ENCODE assay signal across 19 cellular contexts in genomic region chrX:150753968-150754367, GRCh38.
"Had no signal": no experiment of that assay in that cellular context is flagged by ENCODE, and none has a peak within 500 bp of the region (broad histone marks: within the 10 kb centered on the region; RNA-seq: fewer than 3 reads in every experiment).

No MANE protein-coding gene starts in this region.

- H3K4me1 Mint-ChIP-seq: activated naive CD4-positive, alpha-beta T cell treated with anti-CD3 and anti-CD28 coated beads, Interleukin-2, amount 10 ng/mL, durations not matched to agents 7 days and 5 days had no signal

- ATAC-seq: activated CD4-positive, CD25-positive, alpha-beta regulatory T cell treated with anti-CD3 and anti-CD28 coated beads, Interleukin-2, amount 50 U/mL, for 24 hours; activated T-cell treated with anti-CD3 and anti-CD28 coated beads, Interleukin-2, amount 50 U/mL, for 72 hours had no signal

- H3K27ac Mint-ChIP-seq: activated naive CD4-positive, alpha-beta T cell treated with anti-CD3 and anti-CD28 coated beads, Interleukin-2, amount 10 ng/mL, durations not matched to agents 7 days and 5 days; activated naive CD8-positive, alpha-beta T cell treated with anti-CD3 and anti-CD28 coated beads for 36 hours; activated T-cell treated with anti-CD3 and anti-CD28 coated beads, Interleukin-2, amount 50 U/mL, for 72 hours; activated T-helper 2 cell treated with anti-CD3 and anti-CD28 coated beads, Interferon-gamma antibody, Interleukin-2, Interleukin-4, amounts not matched to agents 10 μg/mL and 5 μg/mL and 100 μg/mL, durations not matched to agents 14 hours and 24 hours and 36 hours had no signal

- H3K9me3 Mint-ChIP-seq: activated naive CD4-positive, alpha-beta T cell treated with anti-CD3 and anti-CD28 coated beads, Interleukin-2, amount 10 ng/mL, durations not matched to agents 7 days and 5 days; activated naive CD8-positive, alpha-beta T cell treated with anti-CD3 and anti-CD28 coated beads for 36 hours; activated T-cell treated with anti-CD3 and anti-CD28 coated beads, Interleukin-2, amount 50 U/mL, for 72 hours; activated T-helper 2 cell treated with anti-CD3 and anti-CD28 coated beads, Interferon-gamma antibody, Interleukin-2, Interleukin-4, amounts not matched to agents 10 μg/mL and 5 μg/mL and 100 μg/mL, durations not matched to agents 14 hours and 24 hours and 36 hours had no signal

- H3K27me3 Mint-ChIP-seq: activated naive CD4-positive, alpha-beta T cell treated with anti-CD3 and anti-CD28 coated beads, Interleukin-2, amount 10 ng/mL, durations not matched to agents 7 days and 5 days; activated naive CD8-positive, alpha-beta T cell treated with anti-CD3 and anti-CD28 coated beads for 36 hours had no signal

- DNase-seq: activated CD4-positive, alpha-beta T cell treated with anti-CD3 and anti-CD28 coated beads for 48 hours; activated CD4-positive, alpha-beta T cell treated with anti-CD3 and anti-CD28 coated beads, Interleukin-2, amount 50 U/mL, for 4 hours; activated CD8-positive, alpha-beta memory T cell treated with anti-CD3 and anti-CD28 coated beads for 24 hours; activated gamma-delta T cell treated with Interleukin-2 at 50 U/mL for 16 hours; activated naive CD4-positive, alpha-beta T cell treated with anti-CD3 and anti-CD28 coated beads, Interleukin-2, amount 10 ng/mL, durations not matched to agents 7 days and 5 days; activated naive CD8-positive, alpha-beta T cell treated with anti-CD3 and anti-CD28 coated beads for 36 hours; activated T-cell treated with anti-CD3 and anti-CD28 coated beads, Interleukin-2, amount 50 U/mL, for 72 hours; caudate nucleus; KBM-7; NCI-H1092; NCI-H1417; NCI-H1930; NCI-H2107; NCI-H2171 treated with DMSO at 0.1 percent for 48 hours; NCI-H226; NCI-H82; T-helper 1 cell had no signal

- H3K4me3 Mint-ChIP-seq: activated naive CD4-positive, alpha-beta T cell treated with anti-CD3 and anti-CD28 coated beads, Interleukin-2, amount 10 ng/mL, durations not matched to agents 7 days and 5 days; activated naive CD8-positive, alpha-beta T cell treated with anti-CD3 and anti-CD28 coated beads for 36 hours; activated T-cell treated with anti-CD3 and anti-CD28 coated beads, Interleukin-2, amount 50 U/mL, for 72 hours had no signal
